Comparison of ENCODE assay signal across 8 cellular contexts in genomic region chr16:67847064-67847861, GRCh38. TPM values are rescaled to one million over a fixed set of nuclear protein-coding genes. Genes with fewer than 3 reads are reported as not detected.
DNase-seq lines count a peak whose midpoint lies in the region; ATAC-seq and TF ChIP-seq lines count a peak whose summit lies in the region.

Gene CENPT, minus strand, starts transcription at chr16:67847693. Its CDS starts 13,834 bp downstream, at chr16:67833859.

- peak within 1 kb of the TSS; percentile 73 for H2AFZ ChIP-seq in PC-3 (ENCODE audit: low read length)

- peak within 1 kb of the TSS; percentile 90 for H3K4me2 ChIP-seq in PC-3 (ENCODE audit: low read length)

- ATAC-seq in GM18861 (IDR thresholded peaks at IDR 0.05; ENCODE audit: unreplicated experiment) (peak; percentile 30), HG03025 (IDR thresholded peaks at IDR 0.05; ENCODE audit: low FRiP score, unreplicated experiment) (peak; percentile 34), PC-3 (peak; percentile 47)

- intact Hi-C loops in PC-3 (cut with micrococcal nuclease): loop anchor here (2.0 kb wide), 1 partner anchor 14 kb away; no protein-coding TSS in a partner anchor

- no peaks in the 10 kb centered on the region for H3K9me2 ChIP-seq in PC-3 (replicated peaks; ENCODE audit: low read length)

- H3K9ac ChIP-seq in PC-3 (ENCODE audit: low read length): peak within 1 kb of the TSS; percentile 100

- POLR2A ChIA-PET in PC-3 (lab: Charles Lee; ENCODE audit: unreplicated experiment): no interaction called here

- in situ Hi-C loops in brain microvascular endothelial cell (cut with HindIII; ENCODE audit: low pct_ligation_motif_present, low sequenced_read_pairs): no loop called here

- peak; percentile 24 for DNase-seq in BE2C
- DNase-seq in PC-3: peak; percentile 64
- peak; percentile 60 for DNase-seq in brain microvascular endothelial cell
- DNase-seq in skeletal muscle cell (ENCODE audit: low read depth): no peak
- DNase-seq in HuH-7 (ENCODE audit: low spot score): no peak

- H3K4me1 ChIP-seq in BE2C: no peaks in the 10 kb centered on the region
- H3K4me1 ChIP-seq in PC-3 (ENCODE audit: insufficient read depth, low read length): peaks cover 33% of the 10 kb centered on the region

- H3K9me3 ChIP-seq in BE2C (no peaks in the 10 kb centered on the region), PC-3 (ENCODE audit: low read length) (no peaks in the 10 kb centered on the region), iPS-18c (ENCODE audit: control insufficient read depth, insufficient read depth, low read length) (no peaks in the 10 kb centered on the region)

- H3K27ac ChIP-seq in PC-3 (ENCODE audit: low read length) (peak within 1 kb of the TSS; percentile 81), brain microvascular endothelial cell (peak within 1 kb of the TSS; percentile 83)

- CTCF ChIA-PET in PC-3 (lab: Charles Lee): no interaction called here

- no peaks in the 10 kb centered on the region for H3F3A ChIP-seq in PC-3 (ENCODE audit: low read length, unreplicated experiment)

- peaks cover 5% of the 10 kb centered on the region; the same call in 1 of the 2 replicates for H3K36me3 ChIP-seq in BE2C
- no peaks in the 10 kb centered on the region for H3K36me3 ChIP-seq in PC-3 (ENCODE audit: low read depth, low read length)
- H3K36me3 ChIP-seq in brain microvascular endothelial cell (replicated peaks): no peaks in the 10 kb centered on the region

- H3K27me3 ChIP-seq in BE2C (no peaks in the 10 kb centered on the region), PC-3 (ENCODE audit: low read length) (no peaks in the 10 kb centered on the region), brain microvascular endothelial cell (replicated peaks) (no peaks in the 10 kb centered on the region)

- H3K4me3 ChIP-seq in BE2C (ENCODE audit: low read depth, low read length): peak within 1 kb of the TSS; percentile 96
- H3K4me3 ChIP-seq in PC-3 (ENCODE audit: low read length): peak within 1 kb of the TSS; percentile 98
- H3K4me3 ChIP-seq in brain microvascular endothelial cell (ENCODE audit: low read depth, low read length): peak within 1 kb of the TSS; percentile 91
- H3K4me3 ChIP-seq in iPS-18c (ENCODE audit: insufficient read depth, low read depth, low read length): peak within 1 kb of the TSS; percentile 96
- H3K4me3 ChIP-seq in skeletal muscle cell (ENCODE audit: low read depth, low read length): peak within 1 kb of the TSS; percentile 92

- no TSS peak for BruUV-seq in PC-3 (replicated peaks; lab: Mats Ljungman, UMichigan)

- TF ChIP-seq CTCF in BE2C (IDR thresholded peaks at IDR 0.05; ENCODE audit: low read depth, low read length) (no peak), PC-3 (conservative IDR thresholded peaks at IDR 0.05; ENCODE audit: low read depth, low read length) (no peak), brain microvascular endothelial cell (IDR thresholded peaks at IDR 0.05; ENCODE audit: low read depth, low read length, missing control alignments) (no peak)

- H4K20me1 ChIP-seq in PC-3 (ENCODE audit: low read length): peaks cover 14% of the 10 kb centered on the region; the same call in 1 of the 2 replicates

- H3K79me2 ChIP-seq in PC-3 (ENCODE audit: low read length): peaks cover 91% of the 10 kb centered on the region

RNA-seq across cellular contexts. Expression of gene CENPT, which starts in this region (rescaled TPM):
- polyA plus RNA-seq in BE2C (2012; ENCODE audit: insufficient read depth, insufficient read length, low read depth): 97.8 TPM
- total RNA-seq in PC-3 (2014; rRNA removed): 31.8 and 35.1 TPM in 2 replicates

Comparison
In these comparisons a context has a peak if more than half of its experiments do, and no peak if none do; other contexts are left out.
1. DNase-seq: peak in BE2C (single experiment), PC-3 (single experiment) and brain microvascular endothelial cell (single experiment); none in skeletal muscle cell (single experiment) and HuH-7 (single experiment).
2. Peak in every context shown above with its lines, with median percentiles within 50 percentile points of each other: H3K4me3 ChIP-seq and ATAC-seq.